ENCODE assay signal across 7 cellular contexts in the genomic region with DNA sequence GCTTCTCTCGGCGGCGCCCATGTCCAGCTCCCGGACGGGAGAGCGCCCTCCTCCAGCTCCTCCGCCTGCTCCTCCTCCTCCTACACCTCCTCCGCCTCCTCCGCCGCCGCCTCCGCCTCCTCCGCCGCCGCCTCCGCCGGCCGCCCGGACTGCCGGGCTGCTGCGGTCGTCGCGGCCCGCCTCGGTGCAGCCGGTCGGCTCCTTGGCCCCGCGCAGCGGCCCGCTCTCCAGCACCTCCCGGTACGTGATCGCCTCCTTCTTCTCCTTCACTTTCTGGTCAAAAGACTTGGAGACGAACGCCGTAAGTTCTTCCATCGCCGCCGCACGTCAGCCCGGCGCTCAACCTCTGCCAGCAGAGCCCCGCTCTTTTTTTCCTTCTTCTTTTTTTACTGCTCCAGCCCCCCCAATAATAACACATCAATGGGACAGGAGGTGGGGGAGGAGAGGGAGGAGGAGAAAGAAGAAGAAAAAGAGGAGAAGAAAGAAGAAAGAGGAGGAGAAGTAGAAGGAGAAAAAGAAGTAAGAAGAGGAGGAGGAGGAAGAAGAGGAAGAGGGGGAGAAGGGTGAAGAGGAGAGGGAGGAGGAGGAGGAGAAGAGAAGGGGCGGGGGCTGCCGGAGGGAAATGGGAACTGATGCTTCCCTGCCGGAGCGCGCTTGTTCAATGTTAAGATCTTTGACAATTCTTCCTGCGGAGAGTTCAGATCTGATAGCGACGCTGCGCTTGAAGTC. TPM values are rescaled to one million over a fixed set of nuclear protein-coding genes. Genes with fewer than 3 reads are reported as not detected.
DNase-seq lines count a peak whose midpoint lies in the region; ATAC-seq and TF ChIP-seq lines count a peak whose summit lies in the region.

Gene SHOX2, minus strand, starts transcription at position 711 of the 729 bp plus-strand sequence. Its CDS starts 396 bp downstream, at position 315.

- H3K4me2 ChIP-seq in KMS-11: peak within 1 kb of the TSS; percentile 83

- H3K27me3 Mint-ChIP-seq in activated B cell treated with CpG ODN at 0.5 μM for 24 hours (peaks cover 64% of the 10 kb centered on the region), progenitor cell of endocrine pancreas (peaks cover 86% of the 10 kb centered on the region)

- no peak for ATAC-seq in activated B cell treated with CpG ODN at 0.5 μM for 24 hours (ENCODE audit: low read depth)
- no peak for ATAC-seq in activated CD4-positive, CD25-positive, alpha-beta regulatory T cell treated with anti-CD3 and anti-CD28 coated beads, Interleukin-2, amount 50 U/mL, for 24 hours

- no peaks in the 10 kb centered on the region for H4K20me1 ChIP-seq in KMS-11 (ENCODE audit: insufficient read depth)

- H3K9ac ChIP-seq in KMS-11: peak within 1 kb of the TSS; percentile 14; the same call in 1 of the 2 replicates

- CTCF ChIA-PET in activated B cell treated with CpG ODN at 0.5 μM for 24 hours (lab: Charles Lee): no interaction called here

- POLR2A ChIA-PET in activated B cell treated with CpG ODN at 0.5 μM for 24 hours (lab: Charles Lee): no interaction called here

- H3K27ac ChIP-seq in KMS-11: no peak within 1 kb of the TSS

- H3K4me3 ChIP-seq in KMS-11 (IDR thresholded peaks at IDR 0.05; ENCODE audit: insufficient read depth, low read depth, low read length) (no peak within 1 kb of the TSS), fibroblast of villous mesenchyme (ENCODE audit: low read depth, low read length) (peak within 1 kb of the TSS; percentile 55)

- TF ChIP-seq CTCF in KMS-11 (conservative IDR thresholded peaks at IDR 0.05; ENCODE audit: low read depth, low read length) (no peak), activated B cell treated with CpG ODN at 0.5 μM for 24 hours (IDR thresholded peaks at IDR 0.05) (no peak), fibroblast of villous mesenchyme (IDR thresholded peaks at IDR 0.05; ENCODE audit: insufficient read depth, low read depth, low read length) (no peak), progenitor cell of endocrine pancreas (IDR thresholded peaks at IDR 0.05; ENCODE audit: unreplicated experiment) (no peak)

- peak within 1 kb of the TSS; percentile 75 for H3K27ac Mint-ChIP-seq in activated B cell treated with CpG ODN at 0.5 μM for 24 hours
- peak within 1 kb of the TSS; percentile 86 for H3K27ac Mint-ChIP-seq in progenitor cell of endocrine pancreas

- in situ Hi-C loops in G401 (cut with HindIII; ENCODE audit: low sequenced_read_pairs): no loop called here

- H2AFZ ChIP-seq in KMS-11 (ENCODE audit: low read depth): peak within 1 kb of the TSS; percentile 96

- H3K79me2 ChIP-seq in KMS-11 (ENCODE audit: insufficient read depth, low read depth): peaks cover 6% of the 10 kb centered on the region

- H3K4me3 Mint-ChIP-seq in activated B cell treated with CpG ODN at 0.5 μM for 24 hours: peak within 1 kb of the TSS; percentile 77
- peak within 1 kb of the TSS; percentile 64 for H3K4me3 Mint-ChIP-seq in progenitor cell of endocrine pancreas (ENCODE audit: low read depth)

- peaks cover 47% of the 10 kb centered on the region for H3K4me1 Mint-ChIP-seq in activated B cell treated with CpG ODN at 0.5 μM for 24 hours
- H3K4me1 Mint-ChIP-seq in progenitor cell of endocrine pancreas (ENCODE audit: low read depth): peaks cover 31% of the 10 kb centered on the region

- H3K36me3 ChIP-seq in KMS-11 (ENCODE audit: insufficient read depth): no peaks in the 10 kb centered on the region

- DNase-seq in G401 (ENCODE audit: low spot score) (no peak), activated B cell treated with CpG ODN at 0.5 μM for 24 hours (peak; percentile 26), fibroblast of villous mesenchyme (ENCODE audit: low read depth) (peak; percentile 36), progenitor cell of endocrine pancreas (ENCODE audit: low spot score, unreplicated experiment) (no peak), amygdala (lab: John Stamatoyannopoulos, UW) (no peak)

- H3K4me1 ChIP-seq in KMS-11 (ENCODE audit: low read depth, poor library complexity, severe bottlenecking): peaks cover 10% of the 10 kb centered on the region

- peaks cover 2% of the 10 kb centered on the region for H3K9me3 Mint-ChIP-seq in activated B cell treated with CpG ODN at 0.5 μM for 24 hours
- H3K9me3 Mint-ChIP-seq in progenitor cell of endocrine pancreas (ENCODE audit: low read depth): no peaks in the 10 kb centered on the region

- peaks cover 11% of the 10 kb centered on the region for H3K36me3 Mint-ChIP-seq in activated B cell treated with CpG ODN at 0.5 μM for 24 hours (ENCODE audit: low read depth)
- H3K36me3 Mint-ChIP-seq in progenitor cell of endocrine pancreas (ENCODE audit: insufficient read depth): no peaks in the 10 kb centered on the region

- intact Hi-C loops in activated B cell treated with CpG ODN at 0.5 μM for 24 hours (cut with micrococcal nuclease): loop anchor here (1.0 kb wide), 1 partner anchor 9 kb away; no protein-coding TSS in a partner anchor

- no peaks in the 10 kb centered on the region; the same call in 1 of the 2 replicates for H3K27me3 ChIP-seq in KMS-11 (ENCODE audit: insufficient read depth, low read depth)

RNA-seq across cellular contexts. Expression of gene SHOX2, which starts in this region (rescaled TPM):
- total RNA-seq in G401 (2014; rRNA removed; shearing (Covaris generic)): 13.9 and 16.9 TPM in 2 replicates
- total RNA-seq in activated B cell treated with CpG ODN at 0.5 μM for 24 hours (not detected in 2 replicates), fibroblast of villous mesenchyme (0.32 TPM in 1 of 2 replicates, not detected in the other), progenitor cell of endocrine pancreas (0.36 and 0.50 TPM in 2 replicates)

Comparison
In these comparisons a context has a peak if more than half of its experiments do, and no peak if none do; other contexts are left out.
1. Peak in DNase-seq in activated B cell treated with CpG ODN at 0.5 μM for 24 hours; RNA of the gene not detected or under 1 TPM.
2. Peak in DNase-seq and H3K4me3 ChIP-seq in fibroblast of villous mesenchyme; RNA of the gene not detected or under 1 TPM.